Comparison of ENCODE assay signal across 31 cellular contexts in the genomic region with DNA sequence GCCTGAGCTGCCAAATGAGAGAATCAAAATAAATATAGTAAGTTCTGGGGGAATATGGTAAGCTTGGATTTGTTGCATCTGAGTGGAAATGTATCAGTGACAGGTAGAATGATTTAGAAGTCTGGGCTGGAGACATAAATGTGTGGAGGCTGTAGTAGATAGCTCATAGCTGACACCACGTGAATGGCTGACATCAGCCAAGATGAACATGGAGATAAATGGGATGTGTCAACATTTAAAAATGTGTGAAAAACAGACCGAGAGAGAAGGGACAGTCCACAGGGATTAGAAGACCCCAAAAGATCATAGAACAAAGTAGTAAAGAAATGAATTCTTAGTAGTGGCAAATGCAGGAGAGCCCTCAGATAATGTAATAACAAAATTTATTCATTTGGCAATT. TPM values are rescaled to one million over a fixed set of nuclear protein-coding genes. Genes with fewer than 3 reads are reported as not detected.
DNase-seq lines count a peak whose midpoint lies in the region; ATAC-seq and TF ChIP-seq lines count a peak whose summit lies in the region.
"Had no signal": no experiment of that assay in that cellular context is flagged by ENCODE, and none has a peak within 500 bp of the region (broad histone marks: within the 10 kb centered on the region; RNA-seq: fewer than 3 reads in every experiment).

No MANE protein-coding gene starts in this region.

- no peaks in the 10 kb centered on the region for H3K4me1 ChIP-seq in smooth muscle cell (ENCODE audit: low read depth)
- H3K4me1 ChIP-seq in naive thymus-derived CD4-positive, alpha-beta T cell (ENCODE audit: control insufficient read depth in 2 of 2, insufficient read depth in 2 of 2, low read length in 2 of 2), result no peaks in the 10 kb centered on the region

- H3K4me3 ChIP-seq in fibroblast of villous mesenchyme (ENCODE audit: low read depth, low read length) (no peak overlapping the region), smooth muscle cell (no peak overlapping the region)
- no peak overlapping the region for H3K4me3 ChIP-seq in naive thymus-derived CD4-positive, alpha-beta T cell (ENCODE audit: low read length)
- H3K4me3 ChIP-seq: gastroesophageal sphincter, left ventricle myocardium inferior, thoracic aorta had no signal

- H3K27me3 ChIP-seq in smooth muscle cell (ENCODE audit: low read depth), result no peaks in the 10 kb centered on the region
- no peaks in the 10 kb centered on the region for H3K27me3 ChIP-seq in naive thymus-derived CD4-positive, alpha-beta T cell (ENCODE audit: control insufficient read depth in 2 of 2, insufficient read depth in 2 of 2, low read length in 2 of 2)
- H3K27me3 ChIP-seq: gastroesophageal sphincter had no signal

- no peak overlapping the region for H3K4me3 Mint-ChIP-seq in activated T-helper 17 cell treated with anti-CD3 and anti-CD28 coated beads, Interleukin-2, amount 50 U/mL, for 72 hours
- no peak overlapping the region for H3K4me3 Mint-ChIP-seq in naive thymus-derived CD4-positive, alpha-beta T cell
- H3K4me3 Mint-ChIP-seq: activated CD8-positive, alpha-beta T cell treated with anti-CD3 and anti-CD28 coated beads, Interleukin-2, amount 10 ng/mL, durations not matched to agents 7 days and 5 days; activated naive CD4-positive, alpha-beta T cell treated with anti-CD3 and anti-CD28 coated beads for 36 hours; immature natural killer cell; neural crest cell; stimulated activated naive B cell treated with anti-CD40 and anti-IgM and Interleukin-4, amounts not matched to agents 10 μg/mL and 1 μg/mL and 100 μg/mL, for 72 hours; T-cell had no signal

- 42% methylated on average over 2 of the region's 2 CpGs for WGBS in smooth muscle cell (ENCODE audit: low lambda C conversion rate)

- H3K27me3 Mint-ChIP-seq in activated T-helper 17 cell treated with anti-CD3 and anti-CD28 coated beads, Interleukin-2, amount 50 U/mL, for 72 hours, result no peaks in the 10 kb centered on the region
- no peaks in the 10 kb centered on the region for H3K27me3 Mint-ChIP-seq in naive thymus-derived CD4-positive, alpha-beta T cell
- H3K27me3 Mint-ChIP-seq: stimulated activated naive B cell treated with anti-CD40 and anti-IgM and Interleukin-4, amounts not matched to agents 10 μg/mL and 1 μg/mL and 100 μg/mL, for 72 hours; T-cell had no signal

- H4K20me1 ChIP-seq in smooth muscle cell (ENCODE audit: low read depth), result no peaks in the 10 kb centered on the region

- H3F3A ChIP-seq in smooth muscle cell (ENCODE audit: low read depth), result no peaks in the 10 kb centered on the region

- POLR2A ChIA-PET in naive thymus-derived CD4-positive, alpha-beta T cell (lab: Charles Lee), result interaction anchor here (0.6 kb wide), 1 partner anchor 15 kb away, joined by 4 read pairs; no protein-coding TSS in a partner anchor

- CTCF ChIA-PET in naive thymus-derived CD4-positive, alpha-beta T cell (lab: Charles Lee), result no interaction called here

- H3K9me3 ChIP-seq in smooth muscle cell (replicated peaks; ENCODE audit: low read depth), result no peaks in the 10 kb centered on the region
- peaks cover 0 to 11% (median 0%) of the 10 kb centered on the region in 3 experiments for H3K9me3 ChIP-seq in naive thymus-derived CD4-positive, alpha-beta T cell (ENCODE audit: control insufficient read depth in 2 of 3, low read length in 3 of 3)
- H3K9me3 ChIP-seq: thoracic aorta had no signal

- peak; percentile 29 for ATAC-seq in activated T-helper 17 cell treated with anti-CD3 and anti-CD28 coated beads, Interleukin-2, amount 50 U/mL, for 72 hours (replicated peaks)
- no peak for ATAC-seq in naive thymus-derived CD4-positive, alpha-beta T cell
- ATAC-seq: activated CD8-positive, alpha-beta T cell treated with anti-CD3 and anti-CD28 coated beads, Interleukin-2, amount 10 ng/mL, durations not matched to agents 7 days and 5 days; gastroesophageal sphincter; stimulated activated naive B cell treated with anti-CD40 and anti-IgM and Interleukin-4, amounts not matched to agents 10 μg/mL and 1 μg/mL and 100 μg/mL, for 72 hours had no signal

- no peak overlapping the region for H3K9ac ChIP-seq in smooth muscle cell (ENCODE audit: low read depth)

- H3K27ac ChIP-seq in smooth muscle cell (ENCODE audit: low read depth), result no peak overlapping the region
- no peak overlapping the region for H3K27ac ChIP-seq in naive thymus-derived CD4-positive, alpha-beta T cell (ENCODE audit: low read depth, low read length)
- H3K27ac ChIP-seq: C4-2B, epithelial cell of prostate, gastroesophageal sphincter, left ventricle myocardium inferior, thoracic aorta had no signal

- no peaks in the 10 kb centered on the region for H3K79me2 ChIP-seq in smooth muscle cell (ENCODE audit: low read depth)

- no peak for TF ChIP-seq CTCF in fibroblast of villous mesenchyme (IDR thresholded peaks at IDR 0.05; ENCODE audit: insufficient read depth, low read depth, low read length)
- TF ChIP-seq CTCF in smooth muscle cell (IDR thresholded peaks at IDR 0.05; ENCODE audit: borderline replicate concordance, insufficient read depth, poor library complexity, severe bottlenecking), result no peak

- peaks cover 20% of the 10 kb centered on the region for H3K36me3 Mint-ChIP-seq in activated T-helper 17 cell treated with anti-CD3 and anti-CD28 coated beads, Interleukin-2, amount 50 U/mL, for 72 hours (ENCODE audit: low read depth)
- peaks cover 18 to 24% (median 24%) of the 10 kb centered on the region in 5 donors for H3K36me3 Mint-ChIP-seq in naive thymus-derived CD4-positive, alpha-beta T cell

- no peak overlapping the region for H3K27ac Mint-ChIP-seq in activated T-helper 17 cell treated with anti-CD3 and anti-CD28 coated beads, Interleukin-2, amount 50 U/mL, for 72 hours
- H3K27ac Mint-ChIP-seq in naive thymus-derived CD4-positive, alpha-beta T cell, result no peak overlapping the region
- H3K27ac Mint-ChIP-seq: activated CD8-positive, alpha-beta T cell treated with anti-CD3 and anti-CD28 coated beads, Interleukin-2, amount 10 ng/mL, durations not matched to agents 7 days and 5 days; activated naive CD4-positive, alpha-beta T cell treated with anti-CD3 and anti-CD28 coated beads for 36 hours; immature natural killer cell; stimulated activated naive B cell treated with anti-CD40 and anti-IgM and Interleukin-4, amounts not matched to agents 10 μg/mL and 1 μg/mL and 100 μg/mL, for 72 hours; T-cell had no signal

- no peak overlapping the region for H3K4me2 ChIP-seq in smooth muscle cell

- peak; percentile 40 for DNase-seq in A172 (ENCODE audit: low spot score)
- peak; percentile 6 for DNase-seq in GM04504 (ENCODE audit: low read depth)
- peak; percentile 42 for DNase-seq in fibroblast of villous mesenchyme (ENCODE audit: low read depth)
- no peak for DNase-seq in smooth muscle cell (lab: John Stamatoyannopoulos, UW; ENCODE audit: unreplicated experiment)
- DNase-seq in LoVo (ENCODE audit: low spot score), result no peak
- no peak for DNase-seq in T-helper 1 cell
- no peak for DNase-seq in naive thymus-derived CD4-positive, alpha-beta T cell
- DNase-seq: activated CD4-positive, CD25-positive, alpha-beta regulatory T cell treated with anti-CD3 and anti-CD28 coated beads, Interleukin-2, amount 50 U/mL, for 72 hours; activated CD8-positive, alpha-beta T cell treated with anti-CD3 and anti-CD28 coated beads, Interleukin-2, amount 10 ng/mL, durations not matched to agents 7 days and 5 days; activated naive CD4-positive, alpha-beta T cell treated with anti-CD3 and anti-CD28 coated beads for 36 hours; activated T-cell treated with anti-CD3 and anti-CD28 coated beads for 4 hours; cerebellar nuclear complex; hippocampal formation; immature natural killer cell; left ventricle myocardium inferior; MM.1S; NCI-H1417; NCI-H2081; NCI-H446; right cardiac atrium; Right ventricle myocardium superior; stimulated activated CD4-positive, alpha-beta T cell treated with anti-CD3 and anti-CD28 coated beads, Interleukin-12 subunit alpha, Interleukin-12 subunit beta, amount 100 ng/mL, for 4 hours; stimulated activated CD4-positive, alpha-beta T cell treated with anti-CD3 and anti-CD28 coated beads, Interleukin-4, amount 100 ng/mL, for 24 hours; stimulated activated naive B cell treated with anti-CD40 and anti-IgM and Interleukin-4, amounts not matched to agents 10 μg/mL and 1 μg/mL and 100 μg/mL, for 72 hours; T-cell had no signal

- H3K36me3 ChIP-seq in smooth muscle cell (ENCODE audit: low read depth), result peaks cover 7% of the 10 kb centered on the region
- H3K36me3 ChIP-seq in naive thymus-derived CD4-positive, alpha-beta T cell (ENCODE audit: control insufficient read depth in 2 of 3, insufficient read depth in 3 of 3, low read length in 3 of 3), result peaks cover 0 to 4% (median 0%) of the 10 kb centered on the region in 3 experiments

- intact Hi-C loops in naive thymus-derived CD4-positive, alpha-beta T cell (cut with micrococcal nuclease), result no loop called here

- no peaks in the 10 kb centered on the region for H3K4me1 Mint-ChIP-seq in activated T-helper 17 cell treated with anti-CD3 and anti-CD28 coated beads, Interleukin-2, amount 50 U/mL, for 72 hours
- H3K4me1 Mint-ChIP-seq in naive thymus-derived CD4-positive, alpha-beta T cell, result no peaks in the 10 kb centered on the region
- H3K4me1 Mint-ChIP-seq: immature natural killer cell; neural crest cell; stimulated activated naive B cell treated with anti-CD40 and anti-IgM and Interleukin-4, amounts not matched to agents 10 μg/mL and 1 μg/mL and 100 μg/mL, for 72 hours; T-cell had no signal

- no peak overlapping the region for H2AFZ ChIP-seq in smooth muscle cell (ENCODE audit: low read depth)

- H3K9me3 Mint-ChIP-seq in activated T-helper 17 cell treated with anti-CD3 and anti-CD28 coated beads, Interleukin-2, amount 50 U/mL, for 72 hours, result peaks cover 10% of the 10 kb centered on the region
- H3K9me3 Mint-ChIP-seq in naive thymus-derived CD4-positive, alpha-beta T cell, result peaks cover 11 to 39% (median 21%) of the 10 kb centered on the region in 11 donors

RNA-seq across cellular contexts. Expression of a gene that starts 40.9 kb away (rescaled TPM):
- 54.9 and 68.3 TPM in 2 replicates for total RNA-seq in A172 (2014; rRNA removed; shearing (Covaris generic))
- total RNA-seq in activated T-helper 17 cell treated with anti-CD3 and anti-CD28 coated beads, Interleukin-2, amount 50 U/mL, for 72 hours, result 100 to 1,000 TPM; 296 to 469 TPM
- total RNA-seq in fibroblast of villous mesenchyme (160 and 180 TPM in 2 replicates), smooth muscle cell (189 and 239 TPM in 2 replicates)
- polyA plus RNA-seq in smooth muscle cell, result 49.1 and 53.3 TPM in 2 replicates
- 100 to 1,000 TPM in 2 of 5 experiments, 10 to 100 TPM in 3; 22.2 to 731 (median 88.7) TPM for total RNA-seq in naive thymus-derived CD4-positive, alpha-beta T cell
- polyA plus RNA-seq in naive thymus-derived CD4-positive, alpha-beta T cell, result 10 to 100 TPM; 13.9 to 18.9 TPM

Comparison
In these comparisons a context has a peak if more than half of its experiments do, and no peak if none do; other contexts are left out.
1. DNase-seq: peak in A172 (single experiment), GM04504 (single experiment) and fibroblast of villous mesenchyme (single experiment); none in smooth muscle cell (single experiment), LoVo (single experiment), T-helper 1 cell (0 of 5) and naive thymus-derived CD4-positive, alpha-beta T cell (0 of 9).